Comparison of ENCODE assay signal across 9 cellular contexts in the genomic region with DNA sequence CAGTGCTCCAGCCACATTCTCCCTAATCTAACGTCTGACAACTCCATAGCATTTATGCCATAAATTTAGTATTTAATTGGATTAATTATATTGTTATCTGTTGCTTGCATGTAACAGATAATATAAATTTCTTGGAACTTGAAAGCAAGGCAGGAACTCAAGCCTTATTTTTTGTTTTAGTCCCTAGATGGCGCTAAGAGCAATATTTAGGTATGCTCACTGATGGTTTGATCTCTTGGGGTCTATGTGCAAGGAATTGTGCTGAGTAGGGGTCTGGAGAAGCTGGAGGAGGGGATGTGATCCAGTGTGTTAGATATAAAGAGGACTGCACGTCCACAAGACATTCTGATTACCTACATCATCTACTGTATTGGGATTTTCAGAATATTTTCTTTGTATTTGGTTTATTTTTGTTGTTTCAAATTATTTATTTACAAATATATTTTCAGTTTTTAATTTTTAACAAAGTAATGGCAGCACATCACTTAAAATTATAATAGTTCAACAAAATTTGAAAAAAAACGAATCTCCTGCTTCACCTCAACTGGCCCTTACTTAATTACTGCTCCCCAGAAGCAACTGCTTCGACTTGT. TPM values are rescaled to one million over a fixed set of nuclear protein-coding genes. Genes with fewer than 3 reads are reported as not detected.
A peak's percentile ranks its signal among the peaks of the same experiment; 100 is the strongest.
DNase-seq lines count a peak whose midpoint lies in the region; ATAC-seq and TF ChIP-seq lines count a peak whose summit lies in the region.
"Had no signal": no experiment of that assay in that cellular context is flagged by ENCODE, and none has a peak within 500 bp of the region (broad histone marks: within the 10 kb centered on the region; RNA-seq: fewer than 3 reads in every experiment).

No MANE protein-coding gene starts in this region.

- no peaks in the 10 kb centered on the region for H3K36me3 Mint-ChIP-seq in activated naive CD8-positive, alpha-beta T cell treated with anti-CD3 and anti-CD28 coated beads, Interleukin-2, amount 50 U/mL, for 24 hours (ENCODE audit: low read depth)

- H3K4me3 Mint-ChIP-seq in activated naive CD8-positive, alpha-beta T cell treated with anti-CD3 and anti-CD28 coated beads, Interleukin-2, amount 50 U/mL, for 24 hours: no peak overlapping the region

- H3K27me3 ChIP-seq in BJ (ENCODE audit: control insufficient read depth, insufficient read depth, low read length) (peaks cover 1% of the 10 kb centered on the region; the same call in 1 of the 2 replicates), OCI-LY3 (ENCODE audit: low read depth, low read length) (no peaks in the 10 kb centered on the region), hepatocyte (no peaks in the 10 kb centered on the region)

- H3K4me2 ChIP-seq in OCI-LY3 (ENCODE audit: low read length) (no peak overlapping the region), hepatocyte (no peak overlapping the region)

- POLR2A ChIA-PET in BJ (lab: Charles Lee): no interaction called here

- H3K9me2 ChIP-seq in hepatocyte (replicated peaks; ENCODE audit: insufficient read depth): no peaks in the 10 kb centered on the region

- peaks cover 13% of the 10 kb centered on the region for H3K27me3 Mint-ChIP-seq in activated naive CD8-positive, alpha-beta T cell treated with anti-CD3 and anti-CD28 coated beads, Interleukin-2, amount 50 U/mL, for 24 hours

- 41% methylated on average over 5 of the region's 5 CpGs for WGBS in hepatocyte (ENCODE audit: low lambda C conversion rate, missing lambda C conversion rate)

- H3K27ac Mint-ChIP-seq in activated naive CD8-positive, alpha-beta T cell treated with anti-CD3 and anti-CD28 coated beads, Interleukin-2, amount 50 U/mL, for 24 hours: no peak overlapping the region

- H3K9ac ChIP-seq in OCI-LY3 (ENCODE audit: low read length): no peak overlapping the region

- CTCF ChIA-PET in BJ (lab: Yijun Ruan, JAX): interaction anchor here (0.8 to 1.8 kb wide), 2 partner anchors 8 to 252 kb away, joined by 3 to 5 read pairs; no protein-coding TSS in a partner anchor

- ATAC-seq in GM19328 (IDR thresholded peaks at IDR 0.05; ENCODE audit: unreplicated experiment) (no peak), GM18907 (IDR thresholded peaks at IDR 0.05; ENCODE audit: unreplicated experiment) (no peak), HG02588 (IDR thresholded peaks at IDR 0.05; ENCODE audit: unreplicated experiment) (no peak)
- ATAC-seq in activated naive CD8-positive, alpha-beta T cell treated with anti-CD3 and anti-CD28 coated beads, Interleukin-2, amount 50 U/mL, for 24 hours: no peak

- TF ChIP-seq CTCF in BJ (IDR thresholded peaks at IDR 0.05; ENCODE audit: insufficient read depth, low read depth, low read length) (peak; percentile 52), OCI-LY3 (IDR thresholded peaks at IDR 0.05; ENCODE audit: low read depth, low read length) (peak; percentile 92), hepatocyte (IDR thresholded peaks at IDR 0.05; ENCODE audit: poor library complexity) (peak; percentile 44)

- H3K4me3 ChIP-seq in BJ (ENCODE audit: low read depth, low read length): no peak overlapping the region
- no peak overlapping the region for H3K4me3 ChIP-seq in OCI-LY3 (ENCODE audit: low read length)
- H3K4me3 ChIP-seq in hepatocyte: no peak overlapping the region

- H3K4me1 ChIP-seq in OCI-LY3 (ENCODE audit: low read length): peaks cover 9% of the 10 kb centered on the region
- H3K4me1 ChIP-seq in hepatocyte (ENCODE audit: insufficient read depth): no peaks in the 10 kb centered on the region

- no peaks in the 10 kb centered on the region for H4K20me1 ChIP-seq in OCI-LY3 (ENCODE audit: insufficient read depth, low read length)
- H4K20me1 ChIP-seq in hepatocyte (ENCODE audit: insufficient read depth, poor library complexity, severe bottlenecking): no peaks in the 10 kb centered on the region

- H3K9me3 ChIP-seq in OCI-LY3 (ENCODE audit: insufficient read depth, low read length) (no peaks in the 10 kb centered on the region), hepatocyte (ENCODE audit: low read depth) (no peaks in the 10 kb centered on the region)

- H2AFZ ChIP-seq in OCI-LY3 (ENCODE audit: low read depth, low read length) (no peak overlapping the region), hepatocyte (no peak overlapping the region)

- DNase-seq in BJ (ENCODE audit: low read depth) (no peak), HCEC 1CT (peak; percentile 17), hepatocyte (ENCODE audit: low spot score) (peak; percentile 16)
- DNase-seq in activated naive CD8-positive, alpha-beta T cell treated with anti-CD3 and anti-CD28 coated beads, Interleukin-2, amount 50 U/mL, for 24 hours: no peak
- DNase-seq: T-helper 1 cell had no signal

- H3K79me2 ChIP-seq in OCI-LY3 (ENCODE audit: low read length): no peaks in the 10 kb centered on the region
- H3K79me2 ChIP-seq in hepatocyte: no peaks in the 10 kb centered on the region

- H3K27ac ChIP-seq in OCI-LY3 (ENCODE audit: low read length) (no peak overlapping the region), hepatocyte (no peak overlapping the region)

- H3K4me1 Mint-ChIP-seq in activated naive CD8-positive, alpha-beta T cell treated with anti-CD3 and anti-CD28 coated beads, Interleukin-2, amount 50 U/mL, for 24 hours: no peaks in the 10 kb centered on the region

- no peaks in the 10 kb centered on the region for H3K36me3 ChIP-seq in BJ (ENCODE audit: control insufficient read depth, insufficient read depth, low read length)
- H3K36me3 ChIP-seq in OCI-LY3 (replicated peaks; ENCODE audit: low read depth, low read length): no peaks in the 10 kb centered on the region
- H3K36me3 ChIP-seq in hepatocyte (replicated peaks; ENCODE audit: insufficient read depth, low read depth): no peaks in the 10 kb centered on the region

- no peaks in the 10 kb centered on the region for H3K9me3 Mint-ChIP-seq in activated naive CD8-positive, alpha-beta T cell treated with anti-CD3 and anti-CD28 coated beads, Interleukin-2, amount 50 U/mL, for 24 hours

RNA-seq across cellular contexts. Expression of a gene that starts 32.8 kb away (rescaled TPM):
- polyA plus RNA-seq in BJ (2011; rRNA removed) (1.3 and 1.8 TPM in 2 replicates), hepatocyte (2.2 and 4.3 TPM in 2 replicates)
- 2.4 and 2.7 TPM in 2 replicates for polyA minus RNA-seq in BJ (2011; rRNA and poly(A)+ RNA removed)
- total RNA-seq in hepatocyte: 2.4 and 4.4 TPM in 2 replicates

RNA-seq across cellular contexts. Expression of a gene that starts 32.9 kb away (rescaled TPM):
- polyA plus RNA-seq in BJ (2011; rRNA removed): 5.5 and 5.6 TPM in 2 replicates
- 7.7 and 10.5 TPM in 2 replicates for polyA minus RNA-seq in BJ (2011; rRNA and poly(A)+ RNA removed)
- 25.1 and 30.7 TPM in 2 replicates for total RNA-seq in hepatocyte
- polyA plus RNA-seq in hepatocyte: 18.4 and 22.5 TPM in 2 replicates

Comparison
In these comparisons a context has a peak if more than half of its experiments do, and no peak if none do; other contexts are left out.
1. DNase-seq: peak in HCEC 1CT (single experiment) and hepatocyte (single experiment); none in BJ (single experiment) and activated naive CD8-positive, alpha-beta T cell treated with anti-CD3 and anti-CD28 coated beads, Interleukin-2, amount 50 U/mL, for 24 hours (single experiment).
2. Peak in every context shown above with its lines, with median percentiles within 50 percentile points of each other: CTCF ChIP-seq.